8 cellular contexts compared by ENCODE assay signal in the genomic region with DNA sequence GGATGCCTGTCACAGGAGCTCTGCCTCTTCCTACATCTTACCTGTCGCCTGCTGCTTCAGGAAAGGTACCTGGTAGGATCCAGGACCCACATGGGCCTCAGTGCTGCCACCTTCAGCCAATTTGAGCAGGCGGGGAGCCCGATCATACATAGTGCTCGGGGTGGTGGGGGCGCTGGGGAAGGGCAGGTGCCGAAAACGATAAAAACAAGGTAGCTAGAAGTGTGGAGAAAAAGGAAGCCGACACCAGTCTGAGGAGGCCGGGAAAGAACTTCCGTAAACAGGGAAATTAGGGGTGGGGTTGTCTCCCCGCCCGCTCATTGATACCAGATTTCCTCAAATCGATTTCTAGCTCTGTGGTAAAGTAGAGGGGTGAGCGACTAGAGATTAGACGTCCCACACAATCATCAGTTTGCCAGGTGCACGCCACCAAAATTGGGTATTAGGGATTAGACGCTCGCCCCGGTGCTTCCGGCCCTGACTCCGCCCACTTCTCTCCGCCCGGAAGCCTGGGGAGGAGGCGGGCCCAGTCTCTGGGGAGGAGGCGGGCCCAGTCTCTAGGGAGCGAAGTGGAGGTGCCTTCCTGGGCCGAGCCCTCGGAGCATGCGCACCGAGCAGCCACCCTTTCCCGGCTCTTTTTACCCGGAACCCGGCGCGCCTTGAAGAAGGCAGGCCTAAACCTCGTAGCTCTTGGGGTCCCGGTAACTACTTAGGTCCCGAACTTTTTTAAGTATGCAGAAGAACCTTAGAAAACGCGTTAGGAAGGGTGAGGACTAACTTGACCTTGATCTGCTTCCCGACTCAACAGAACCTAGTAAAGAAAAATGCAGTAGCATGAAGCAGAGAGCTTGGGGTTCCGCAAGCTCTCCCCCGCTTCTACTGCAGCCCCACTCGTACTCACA. TPM values are rescaled to one million over a fixed set of nuclear protein-coding genes. Genes with fewer than 3 reads are reported as not detected.
DNase-seq lines count a peak whose midpoint lies in the region; ATAC-seq and TF ChIP-seq lines count a peak whose summit lies in the region.

Gene STPG2 (minus strand): TSS at position 476 of the 899 bp plus-strand sequence.

- no peaks in the 10 kb centered on the region for H3K36me3 ChIP-seq in NT2/D1 (ENCODE audit: insufficient read depth, insufficient read length, low read length)

- peak within 1 kb of the TSS; percentile 80 for H3K9ac ChIP-seq in NT2/D1 (ENCODE audit: insufficient read length, low read depth)

- peak; percentile 72 for TF ChIP-seq CTCF in epithelial cell of esophagus (IDR thresholded peaks at IDR 0.05; ENCODE audit: insufficient read depth, low read depth, low read length, missing control alignments)

- no peaks in the 10 kb centered on the region for H3K27me3 ChIP-seq in NT2/D1 (ENCODE audit: insufficient read depth, insufficient read length)
- no peaks in the 10 kb centered on the region for H3K27me3 ChIP-seq in mononuclear cell (ENCODE audit: insufficient read depth, low read length)

- H3K9me3 ChIP-seq in NT2/D1 (ENCODE audit: insufficient read depth, low read length) (no peaks in the 10 kb centered on the region), mononuclear cell (ENCODE audit: low read depth, low read length) (no peaks in the 10 kb centered on the region)

- DNase-seq in COR-L47 (lab: John Stamatoyannopoulos, UW) (peak; percentile 96), HT1080 (ENCODE audit: low read depth) (peak; percentile 91), NT2/D1 (ENCODE audit: low read depth, low spot score) (peak; percentile 83), activated T-cell treated with anti-CD3 and anti-CD28 coated beads for 24 hours (ENCODE audit: low read depth) (peak; percentile 94), epithelial cell of esophagus (ENCODE audit: low read depth) (peak; percentile 94)
- DNase-seq in stimulated activated CD8-positive, alpha-beta memory T cell treated with anti-CD3 and anti-CD28 coated beads, Interleukin-2, amount 100 ng/mL, for 48 hours (ENCODE audit: low read depth in 2 of 2) = peak; percentile 87 to 89

- ATAC-seq in GM21360 (IDR thresholded peaks at IDR 0.05; ENCODE audit: unreplicated experiment) = peak; percentile 100

- H3K4me3 ChIP-seq in NT2/D1 (ENCODE audit: insufficient read length, low read depth) (peak within 1 kb of the TSS; percentile 77), epithelial cell of esophagus (ENCODE audit: low read length) (peak within 1 kb of the TSS; percentile 78), mononuclear cell (ENCODE audit: low read length) (peak within 1 kb of the TSS; percentile 72)

- H3K4me1 ChIP-seq in NT2/D1 (ENCODE audit: insufficient read depth, insufficient read length) (no peaks in the 10 kb centered on the region), mononuclear cell (ENCODE audit: insufficient read depth, low read length) (peaks cover 12% of the 10 kb centered on the region)

RNA-seq across cellular contexts. Expression of gene STPG2, which starts in this region (rescaled TPM):
- 0.03 TPM in 1 of 2 replicates, not detected in the other for total RNA-seq in HT1080 (2014; rRNA removed; shearing (Covaris generic))
- polyA plus RNA-seq in HT1080 (2015; cell fraction: cytosol; rRNA removed) = 0.05 and 0.29 TPM in 2 replicates
- 0.07 TPM in 1 of 2 replicates, not detected in the other for polyA plus RNA-seq in HT1080 (2015; cell fraction: nucleus; rRNA removed)
- total RNA-seq in mononuclear cell = 0.73 TPM

Comparison
In these comparisons a context has a peak if more than half of its experiments do, and no peak if none do; other contexts are left out.
1. Peak in every context shown above with its lines: DNase-seq, ATAC-seq and H3K4me3 ChIP-seq.
2. Peak in DNase-seq in HT1080; RNA of the gene not detected or under 1 TPM.